Comparison of ENCODE assay signal across 25 cellular contexts in genomic region chr11:65216830-65217229, GRCh38. TPM values are rescaled to one million over a fixed set of nuclear protein-coding genes. Genes with fewer than 3 reads are reported as not detected.
DNase-seq lines count a peak whose midpoint lies in the region; ATAC-seq and TF ChIP-seq lines count a peak whose summit lies in the region.
"Had no signal": no experiment of that assay in that cellular context is flagged by ENCODE, and none has a peak within 500 bp of the region (broad histone marks: within the 10 kb centered on the region; RNA-seq: fewer than 3 reads in every experiment).

No MANE protein-coding gene starts in this region.

- H3K18ac ChIP-seq in neuronal stem cell (ENCODE audit: low read length): no peak overlapping the region

- H3K79me1 ChIP-seq in neuronal stem cell (ENCODE audit: low read depth, low read length): no peaks in the 10 kb centered on the region

- H4K91ac ChIP-seq in neuronal stem cell (ENCODE audit: low read depth, low read length, poor library complexity): no peak overlapping the region

- peaks cover 0 to 4% (median 0%) of the 10 kb centered on the region in 3 experiments for H3K27me3 ChIP-seq in neuronal stem cell (ENCODE audit: control insufficient read depth in 3 of 3, insufficient read depth in 3 of 3, low read depth in 1 of 3, low read length in 3 of 3)
- H3K27me3 ChIP-seq: SJSA1, upper lobe of left lung had no signal

- no peak overlapping the region for H3K14ac ChIP-seq in neuronal stem cell (ENCODE audit: low read length)

- CTCF ChIA-PET in activated CD8-positive, alpha-beta T cell treated with anti-CD3 and anti-CD28 coated beads for 36 hours (lab: Charles Lee): interaction anchor here (0.9 to 2.2 kb wide), 2 partner anchors 32 to 98 kb away, joined by 3 to 7 read pairs; partner anchors contain the start of gene CDC42EP2

- peaks cover 3% of the 10 kb centered on the region for H3K36me3 Mint-ChIP-seq in activated CD8-positive, alpha-beta T cell treated with anti-CD3 and anti-CD28 coated beads for 36 hours (ENCODE audit: low read depth)

- DNase-seq in ELR (ENCODE audit: low read depth) (peak; percentile 17), GM13976 (ENCODE audit: low spot score) (peak; percentile 19), neuronal stem cell (ENCODE audit: low spot score) (no peak), NCI-H1436 (lab: John Stamatoyannopoulos, UW) (no peak), ACHN (no peak), NCI-H1105 (lab: John Stamatoyannopoulos, UW) (no peak)
- no peak for DNase-seq in activated CD8-positive, alpha-beta T cell treated with anti-CD3 and anti-CD28 coated beads for 36 hours
- DNase-seq: AML-193; cortex of kidney; HCEC 1CT; left ventricle myocardium superior; NCI-H1694; NCI-H2227 treated with DMSO at 0.1 percent for 48 hours; PC-3; small intestine; stimulated activated CD4-positive, alpha-beta T cell treated with anti-CD3 and anti-CD28 coated beads, Interleukin-2, amount 100 ng/mL, for 48 hours; T-helper 2 cell; upper lobe of left lung had no signal

- no peak overlapping the region for H2BK5ac ChIP-seq in neuronal stem cell (ENCODE audit: low read length)

- peak overlapping the region; percentile 16 for H2BK120ac ChIP-seq in neuronal stem cell (ENCODE audit: low read depth, low read length)

- no peak overlapping the region for H2AK5ac ChIP-seq in neuronal stem cell (ENCODE audit: low read depth, low read length)

- H3K9me3 Mint-ChIP-seq in activated CD8-positive, alpha-beta T cell treated with anti-CD3 and anti-CD28 coated beads for 36 hours: peaks cover 3% of the 10 kb centered on the region

- WGBS in neuronal stem cell (ENCODE audit: extremely low coverage in 2 of 2, insufficient read length in 2 of 2, insufficient replicate concordance in 1 of 2), 2 donors: no CpG with 5 or more reads among the region's 6 CpGs

- H3K4ac ChIP-seq in neuronal stem cell (ENCODE audit: low read length): no peak overlapping the region

- H3K9ac ChIP-seq in neuronal stem cell (ENCODE audit: low read depth, low read length, poor library complexity): no peak overlapping the region

- H2BK12ac ChIP-seq in neuronal stem cell (ENCODE audit: low read length): no peak overlapping the region

- H3K23ac ChIP-seq in neuronal stem cell (ENCODE audit: low read depth, low read length, poor library complexity): no peak overlapping the region

- H3K4me1 ChIP-seq in neuronal stem cell (ENCODE audit: control insufficient read depth in 2 of 2, insufficient read depth in 1 of 2, low read depth in 1 of 2, low read length in 2 of 2): peaks cover 3 to 10% of the 10 kb centered on the region in 2 donors

- H3K27me3 Mint-ChIP-seq in activated CD8-positive, alpha-beta T cell treated with anti-CD3 and anti-CD28 coated beads for 36 hours: peaks cover 3% of the 10 kb centered on the region

- intact Hi-C loops in activated CD8-positive, alpha-beta T cell treated with anti-CD3 and anti-CD28 coated beads for 36 hours (cut with micrococcal nuclease): no loop called here

- H3K27ac Mint-ChIP-seq in activated CD8-positive, alpha-beta T cell treated with anti-CD3 and anti-CD28 coated beads for 36 hours: peak overlapping the region; percentile 13

- H3K36me3 ChIP-seq in neuronal stem cell (replicated peaks in 1 of 2; ENCODE audit: control insufficient read depth in 2 of 2, insufficient read depth in 2 of 2, low read length in 2 of 2): peaks cover 0 to 2% of the 10 kb centered on the region in 2 donors

- H3K4me3 ChIP-seq in neuronal stem cell (ENCODE audit: low read length in 2 of 2): peak overlapping the region in 1 of 2 donors; percentile 42
- H3K4me3 ChIP-seq: SJSA1, upper lobe of left lung had no signal

- H3K4me2 ChIP-seq in neuronal stem cell (ENCODE audit: insufficient read depth, low read length, poor library complexity, severe bottlenecking): no peak overlapping the region

- no peak for ATAC-seq in activated CD8-positive, alpha-beta T cell treated with anti-CD3 and anti-CD28 coated beads for 36 hours
- ATAC-seq in GM21619 (IDR thresholded peaks at IDR 0.05; ENCODE audit: unreplicated experiment): no peak
- ATAC-seq: left ventricle myocardium superior, PC-3 had no signal

- no peaks in the 10 kb centered on the region for H3K9me3 ChIP-seq in neuronal stem cell (replicated peaks in 1 of 2; ENCODE audit: control insufficient read depth in 2 of 2, insufficient read depth in 1 of 2, low read depth in 1 of 2, low read length in 2 of 2)
- H3K9me3 ChIP-seq: SJSA1, upper lobe of left lung had no signal

- TF ChIP-seq CTCF in GM13976 (IDR thresholded peaks at IDR 0.05; ENCODE audit: borderline replicate concordance, control extremely low read depth, extremely low read depth, insufficient read depth, missing control alignments): no peak
- TF ChIP-seq CTCF in activated CD8-positive, alpha-beta T cell treated with anti-CD3 and anti-CD28 coated beads for 36 hours (IDR thresholded peaks at IDR 0.05): no peak

- in situ Hi-C loops in GM13976 (cut with MboI; ENCODE audit: low sequenced_read_pairs, unreplicated experiment) (no loop called here), ACHN (cut with HindIII; ENCODE audit: low pct_ligation_motif_present, low pct_unique_long_range_greater_than_20kb, low sequenced_read_pairs) (no loop called here)

- no peak overlapping the region for H2AFZ ChIP-seq in neuronal stem cell (ENCODE audit: low read length)

- H3K4me3 Mint-ChIP-seq in activated CD8-positive, alpha-beta T cell treated with anti-CD3 and anti-CD28 coated beads for 36 hours: peak overlapping the region; percentile 5

- POLR2A ChIA-PET in activated CD8-positive, alpha-beta T cell treated with anti-CD3 and anti-CD28 coated beads for 36 hours (lab: Charles Lee): interaction anchor here (0.6 kb wide), 2 partner anchors 33 to 45 kb away, joined by 3 read pairs; partner anchors contain the start of gene POLA2

- no peak overlapping the region for H4K8ac ChIP-seq in neuronal stem cell (ENCODE audit: low read depth, low read length)

- H3K27ac ChIP-seq in neuronal stem cell (replicated peaks; ENCODE audit: low read length): no peak overlapping the region
- H3K27ac ChIP-seq: SJSA1, upper lobe of left lung, VCaP had no signal

- H2BK15ac ChIP-seq in neuronal stem cell (ENCODE audit: low read length): no peak overlapping the region

- peaks cover 32% of the 10 kb centered on the region for H3K4me1 Mint-ChIP-seq in activated CD8-positive, alpha-beta T cell treated with anti-CD3 and anti-CD28 coated beads for 36 hours (ENCODE audit: low read depth)

RNA-seq across cellular contexts. Expression of gene CAPN1, which starts 35.1 kb away (rescaled TPM):
- 10 to 100 TPM; 72.6 to 74.7 TPM for total RNA-seq in activated CD8-positive, alpha-beta T cell treated with anti-CD3 and anti-CD28 coated beads for 36 hours
- polyA plus RNA-seq in neuronal stem cell (2013, experiment 1 of 2): 35.4 TPM
- polyA plus RNA-seq in neuronal stem cell (2013, experiment 2 of 2): 33.4 TPM

RNA-seq across cellular contexts. Expression of gene POLA2, which starts 44.9 kb away (rescaled TPM):
- total RNA-seq in activated CD8-positive, alpha-beta T cell treated with anti-CD3 and anti-CD28 coated beads for 36 hours: 10 to 100 TPM; 55.2 to 63.8 TPM
- polyA plus RNA-seq in neuronal stem cell (2013, experiment 1 of 2): 13.5 TPM
- polyA plus RNA-seq in neuronal stem cell (2013, experiment 2 of 2): 13.4 TPM

RNA-seq across cellular contexts. Expression of gene SPDYC, which starts 46.8 kb away (rescaled TPM):
- total RNA-seq in activated CD8-positive, alpha-beta T cell treated with anti-CD3 and anti-CD28 coated beads for 36 hours: not detected
- 0.06 TPM for polyA plus RNA-seq in neuronal stem cell (2013, experiment 1 of 2)
- polyA plus RNA-seq in neuronal stem cell (2013, experiment 2 of 2): not detected
- total RNA-seq: bronchial epithelial cell, left ventricle myocardium superior, mononuclear cell, PC-3, pulmonary artery endothelial cell, SJSA1, upper lobe of left lung had no signal
- polyA plus RNA-seq: neural cell had no signal

Comparison
In these comparisons a context has a peak if more than half of its experiments do, and no peak if none do; other contexts are left out.
1. DNase-seq: peak in ELR (single experiment) and GM13976 (single experiment); none in activated CD8-positive, alpha-beta T cell treated with anti-CD3 and anti-CD28 coated beads for 36 hours (single experiment), neuronal stem cell (single experiment), NCI-H1436 (single experiment), ACHN (single experiment) and NCI-H1105 (single experiment).